8 cellular contexts compared by ENCODE assay signal in the genomic region with DNA sequence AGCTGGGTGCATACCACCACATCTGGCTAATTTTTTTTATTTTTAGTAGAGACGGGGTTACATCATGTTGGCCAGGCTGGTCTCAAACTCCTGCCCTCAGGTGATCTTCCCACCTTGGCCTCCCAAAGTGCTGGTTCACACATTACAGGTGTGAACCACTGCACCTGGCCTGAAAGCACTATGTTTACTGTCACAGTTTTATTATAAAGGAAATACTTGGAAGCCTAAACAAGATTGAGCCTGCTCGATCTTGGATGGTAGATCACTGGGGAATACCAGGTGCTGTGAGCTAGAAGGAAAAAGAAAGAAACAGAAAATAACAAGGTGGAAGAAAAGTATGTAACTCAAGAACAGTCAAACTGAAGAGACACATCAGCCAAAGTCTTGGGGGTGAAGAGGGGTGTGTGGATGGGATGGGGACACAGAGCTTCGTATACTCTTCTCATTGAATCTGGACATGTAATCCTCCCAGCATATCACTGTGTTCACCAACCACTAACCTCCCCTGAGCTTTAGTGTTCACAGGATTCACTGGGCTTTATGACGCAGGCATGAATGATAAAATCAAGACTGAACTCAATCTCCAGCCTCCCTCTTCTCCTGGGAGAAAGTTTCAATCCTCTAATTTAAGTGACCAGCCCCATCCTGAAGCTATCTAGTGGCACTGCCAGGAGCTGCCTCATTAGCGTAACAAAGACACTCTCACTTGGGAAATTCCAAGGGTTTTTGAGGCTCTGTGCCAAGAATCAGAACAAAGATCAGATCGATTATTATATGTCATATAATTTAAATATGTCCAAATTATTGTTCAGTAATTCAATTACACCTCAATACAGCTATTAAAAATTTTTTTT. TPM values are rescaled to one million over a fixed set of nuclear protein-coding genes. Genes with fewer than 3 reads are reported as not detected.
DNase-seq lines count a peak whose midpoint lies in the region; ATAC-seq and TF ChIP-seq lines count a peak whose summit lies in the region.
"Had no signal": no experiment of that assay in that cellular context is flagged by ENCODE, and none has a peak within 500 bp of the region (broad histone marks: within the 10 kb centered on the region; RNA-seq: fewer than 3 reads in every experiment).

No MANE protein-coding gene starts in this region.

- TF ChIP-seq CTCF in epithelial cell of esophagus (IDR thresholded peaks at IDR 0.05; ENCODE audit: insufficient read depth, low read depth, low read length, missing control alignments), result no peak

- no peak overlapping the region for H3K14ac ChIP-seq in neuronal stem cell (ENCODE audit: low read length)

- no peak overlapping the region for H3K27ac ChIP-seq in neuronal stem cell (replicated peaks; ENCODE audit: low read length)
- H3K27ac ChIP-seq: coronary artery had no signal

- H3K27me3 ChIP-seq in H7 (ENCODE audit: control insufficient read depth, insufficient read depth, low read length), result no peaks in the 10 kb centered on the region
- no peaks in the 10 kb centered on the region for H3K27me3 ChIP-seq in neuronal stem cell (ENCODE audit: control insufficient read depth in 3 of 3, insufficient read depth in 3 of 3, low read depth in 1 of 3, low read length in 3 of 3)

- no peaks in the 10 kb centered on the region for H3K9me3 ChIP-seq in neuronal stem cell (replicated peaks in 1 of 2; ENCODE audit: control insufficient read depth in 2 of 2, insufficient read depth in 1 of 2, low read depth in 1 of 2, low read length in 2 of 2)

- no peak overlapping the region for H3K9ac ChIP-seq in neuronal stem cell (ENCODE audit: low read depth, low read length, poor library complexity)

- H3K18ac ChIP-seq in neuronal stem cell (ENCODE audit: low read length), result no peak overlapping the region

- H2BK120ac ChIP-seq in neuronal stem cell (ENCODE audit: low read depth, low read length), result no peak overlapping the region

- no peaks in the 10 kb centered on the region for H3K36me3 ChIP-seq in H7 (replicated peaks; ENCODE audit: control insufficient read depth, insufficient read depth, low read length)
- H3K36me3 ChIP-seq in neuronal stem cell (replicated peaks in 1 of 2; ENCODE audit: control insufficient read depth in 2 of 2, insufficient read depth in 2 of 2, low read length in 2 of 2), result peaks cover 0 to 53% of the 10 kb centered on the region in 2 donors

- no peak overlapping the region for H2AK5ac ChIP-seq in neuronal stem cell (ENCODE audit: low read depth, low read length)

- H3K4ac ChIP-seq in neuronal stem cell (ENCODE audit: low read length), result no peak overlapping the region

- H3K4me3 ChIP-seq in H7 (ENCODE audit: insufficient read depth, low read depth, low read length) (no peak overlapping the region), epithelial cell of esophagus (ENCODE audit: low read length) (no peak overlapping the region), neuronal stem cell (ENCODE audit: low read length in 2 of 2) (no peak overlapping the region)
- H3K4me3 ChIP-seq: coronary artery had no signal

- DNase-seq in H7, result peak; percentile 22
- DNase-seq in NCI-H69 (lab: John Stamatoyannopoulos, UW), result peak; percentile 21
- DNase-seq in epithelial cell of esophagus (ENCODE audit: low read depth), result peak; percentile 56
- DNase-seq in neuronal stem cell (ENCODE audit: low spot score), result peak; percentile 11
- DNase-seq in HT-29 (ENCODE audit: low spot score), result no peak
- DNase-seq in AG20443 (ENCODE audit: low spot score), result no peak

- peaks cover 7% of the 10 kb centered on the region for H3K79me1 ChIP-seq in neuronal stem cell (ENCODE audit: low read depth, low read length)

- H3K23ac ChIP-seq in neuronal stem cell (ENCODE audit: low read depth, low read length, poor library complexity), result no peak overlapping the region

- H4K8ac ChIP-seq in neuronal stem cell (ENCODE audit: low read depth, low read length), result no peak overlapping the region

- WGBS in neuronal stem cell (ENCODE audit: extremely low coverage in 2 of 2, insufficient read length in 2 of 2, insufficient replicate concordance in 1 of 2), 2 donors, result no CpG with 5 or more reads among the region's 6 CpGs

- no peak overlapping the region for H2AFZ ChIP-seq in neuronal stem cell (ENCODE audit: low read length)

- H3K4me2 ChIP-seq in neuronal stem cell (ENCODE audit: insufficient read depth, low read length, poor library complexity, severe bottlenecking), result no peak overlapping the region

- ATAC-seq in HG03439 (IDR thresholded peaks at IDR 0.05; ENCODE audit: unreplicated experiment), result no peak

- no peak overlapping the region for H2BK12ac ChIP-seq in neuronal stem cell (ENCODE audit: low read length)

- H4K91ac ChIP-seq in neuronal stem cell (ENCODE audit: low read depth, low read length, poor library complexity), result no peak overlapping the region

- no peak overlapping the region for H2BK15ac ChIP-seq in neuronal stem cell (ENCODE audit: low read length)

- H3K4me1 ChIP-seq in neuronal stem cell (ENCODE audit: control insufficient read depth in 2 of 2, insufficient read depth in 1 of 2, low read depth in 1 of 2, low read length in 2 of 2), result peaks cover 0 to 5% of the 10 kb centered on the region in 2 donors

- H2BK5ac ChIP-seq in neuronal stem cell (ENCODE audit: low read length), result no peak overlapping the region

RNA-seq across cellular contexts. Expression of gene PDS5A, which starts 40.9 kb away (rescaled TPM):
- total RNA-seq in H7 (2014; rRNA removed; shearing (Covaris generic)), result 37.1 and 48.6 TPM in 2 replicates
- polyA plus RNA-seq in neuronal stem cell (2013, experiment 1 of 2), result 36.4 TPM
- 36.7 TPM for polyA plus RNA-seq in neuronal stem cell (2013, experiment 2 of 2)
- total RNA-seq in HT-29 (2014; rRNA removed; shearing (Covaris generic)), result 38.0 and 40.5 TPM in 2 replicates

Comparison
In these comparisons a context has a peak if more than half of its experiments do, and no peak if none do; other contexts are left out.
1. DNase-seq: peak in H7 (single experiment), NCI-H69 (single experiment), epithelial cell of esophagus (single experiment) and neuronal stem cell (single experiment); none in HT-29 (single experiment) and AG20443 (single experiment).